ENCODE assay signal across 8 cellular contexts in the genomic region with DNA sequence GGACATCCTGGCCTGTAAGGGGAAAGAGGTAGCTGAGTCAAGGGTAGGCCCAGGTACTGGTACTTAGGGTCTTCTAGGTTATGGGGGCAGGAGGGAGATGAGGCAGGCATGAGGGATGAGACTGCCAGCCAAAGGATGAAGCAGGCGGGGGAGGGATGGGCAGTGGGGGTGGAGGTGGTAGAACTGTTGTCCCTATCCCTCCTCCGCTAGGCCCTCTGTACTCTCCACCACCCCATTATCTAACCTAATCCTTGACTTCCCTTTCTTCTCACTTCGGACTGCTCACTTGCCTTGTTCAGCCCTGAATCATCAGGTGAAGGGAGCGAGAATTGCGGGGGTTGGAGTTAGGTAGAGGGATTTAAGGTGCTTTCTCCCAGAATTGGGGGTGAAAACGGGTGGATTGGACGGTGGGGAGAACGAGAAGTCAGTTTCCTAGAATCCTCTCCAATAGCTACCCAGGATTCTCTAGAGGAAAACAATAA. TPM values are rescaled to one million over a fixed set of nuclear protein-coding genes. Genes with fewer than 3 reads are reported as not detected.
DNase-seq lines count a peak whose midpoint lies in the region; ATAC-seq and TF ChIP-seq lines count a peak whose summit lies in the region.

No MANE protein-coding gene starts in this region.

- H3K4me1 Mint-ChIP-seq in activated naive CD4-positive, alpha-beta T cell treated with anti-CD3 and anti-CD28 coated beads, Interleukin-2, amount 10 ng/mL, durations not matched to agents 7 days and 5 days, result peaks cover 45% of the 10 kb centered on the region

- H3K27ac ChIP-seq in angular gyrus (ENCODE audit: low read depth, low read length) (peak overlapping the region; percentile 100), thymus (ENCODE audit: low read depth) (peak overlapping the region; percentile 97)

- intact Hi-C loops in left colon (cut with DNase I, micrococcal nuclease), result no loop called here

- 16% methylated on average over 8 of the region's 8 CpGs for WGBS in thymus

- POLR2A ChIA-PET in HEK293T (lab: Yijun Ruan, JAX), result interaction anchor here (0.7 to 4.1 kb wide), 25 partner anchors 9 to 145 kb away, joined by 3 to 38 read pairs (median 4); a partner anchor contains a TSS

- ATAC-seq in left colon, result peak; percentile 2

- peak overlapping the region; percentile 85 for H3K4me3 ChIP-seq in thymus (ENCODE audit: low read length)

- no peak for DNase-seq in activated naive CD4-positive, alpha-beta T cell treated with anti-CD3 and anti-CD28 coated beads, Interleukin-2, amount 10 ng/mL, durations not matched to agents 7 days and 5 days
- no peak for DNase-seq in activated naive CD4-positive, alpha-beta T cell (lab: John Stamatoyannopoulos, UW)
- DNase-seq in left colon, result peak in 1 of 2 donors; percentile 14
- DNase-seq in NCI-H345 treated with DMSO at 0.1 percent for 48 hours (lab: John Stamatoyannopoulos, UW; ENCODE audit: unreplicated experiment), result no peak
- DNase-seq in HEK293T (ENCODE audit: extremely low spot score), result no peak
- no peak for DNase-seq in GF-D8 (lab: John Stamatoyannopoulos, UW)

- H3K36me3 Mint-ChIP-seq in activated naive CD4-positive, alpha-beta T cell treated with anti-CD3 and anti-CD28 coated beads, Interleukin-2, amount 10 ng/mL, durations not matched to agents 7 days and 5 days, result peaks cover 5% of the 10 kb centered on the region

- CTCF ChIA-PET in activated naive CD4-positive, alpha-beta T cell treated with anti-CD3 and anti-CD28 coated beads, Interleukin-2, amount 10 ng/mL, durations not matched to agents 7 days and 5 days (lab: Charles Lee), result interaction anchor here (1.2 to 1.7 kb wide), 2 partner anchors 27 to 35 kb away, joined by 4 read pairs; a partner anchor contains a TSS
- CTCF ChIA-PET in HEK293T (lab: Yijun Ruan, JAX), result interaction anchor here (1.4 to 1.8 kb wide), 2 partner anchors 131 to 144 kb away, joined by 4 read pairs; a partner anchor contains a TSS

- no peaks in the 10 kb centered on the region for H3K9me3 Mint-ChIP-seq in activated naive CD4-positive, alpha-beta T cell treated with anti-CD3 and anti-CD28 coated beads, Interleukin-2, amount 10 ng/mL, durations not matched to agents 7 days and 5 days

- H3K27ac Mint-ChIP-seq in activated naive CD4-positive, alpha-beta T cell treated with anti-CD3 and anti-CD28 coated beads, Interleukin-2, amount 10 ng/mL, durations not matched to agents 7 days and 5 days, result peak overlapping the region; percentile 99

- H3K27me3 ChIP-seq in thymus (ENCODE audit: control insufficient read depth, insufficient read depth), result no peaks in the 10 kb centered on the region

- H3K27me3 Mint-ChIP-seq in activated naive CD4-positive, alpha-beta T cell treated with anti-CD3 and anti-CD28 coated beads, Interleukin-2, amount 10 ng/mL, durations not matched to agents 7 days and 5 days, result no peaks in the 10 kb centered on the region

- peaks cover 16% of the 10 kb centered on the region for H3K4me1 ChIP-seq in thymus (ENCODE audit: control insufficient read depth, insufficient read depth, low read length)

- peaks cover under 1% of the 10 kb centered on the region for H3K36me3 ChIP-seq in thymus (ENCODE audit: control insufficient read depth, insufficient read depth)

- H3K4me3 Mint-ChIP-seq in activated naive CD4-positive, alpha-beta T cell treated with anti-CD3 and anti-CD28 coated beads, Interleukin-2, amount 10 ng/mL, durations not matched to agents 7 days and 5 days, result peak overlapping the region; percentile 94

- no peaks in the 10 kb centered on the region for H3K9me3 ChIP-seq in thymus (ENCODE audit: control insufficient read depth)

TF ChIP-seq in HEK293T, 16 proteins besides CTCF, POLR2A, EP300 and RAD21:
- TF ChIP-seq SP1 (IDR thresholded peaks at IDR 0.05) (no peak), SUZ12 (IDR thresholded peaks at IDR 0.05) (no peak), NFRKB (IDR thresholded peaks at IDR 0.05) (no peak), L3MBTL2 (conservative IDR thresholded peaks at IDR 0.05) (no peak), CTBP1 (IDR thresholded peaks at IDR 0.05; ENCODE audit: borderline replicate concordance) (no peak)
- TF ChIP-seq, protein P1, sequence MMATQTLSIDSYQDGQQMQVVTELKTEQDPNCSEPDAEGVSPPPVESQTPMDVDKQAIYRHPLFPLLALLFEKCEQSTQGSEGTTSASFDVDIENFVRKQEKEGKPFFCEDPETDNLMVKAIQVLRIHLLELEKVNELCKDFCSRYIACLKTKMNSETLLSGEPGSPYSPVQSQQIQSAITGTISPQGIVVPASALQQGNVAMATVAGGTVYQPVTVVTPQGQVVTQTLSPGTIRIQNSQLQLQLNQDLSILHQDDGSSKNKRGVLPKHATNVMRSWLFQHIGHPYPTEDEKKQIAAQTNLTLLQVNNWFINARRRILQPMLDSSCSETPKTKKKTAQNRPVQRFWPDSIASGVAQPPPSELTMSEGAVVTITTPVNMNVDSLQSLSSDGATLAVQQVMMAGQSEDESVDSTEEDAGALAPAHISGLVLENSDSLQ (IDR thresholded peaks at IDR 0.05), result no peak

RNA-seq across cellular contexts. Expression of a gene that starts 0.6 kb away (rescaled TPM):
- 10 to 100 TPM; 46.4 to 53.8 TPM for total RNA-seq in left colon
- polyA plus RNA-seq in thymus, result 71.4 TPM

RNA-seq across cellular contexts. Expression of a gene that starts 5.4 kb away (rescaled TPM):
- not detected for total RNA-seq in left colon
- 11.6 TPM for polyA plus RNA-seq in thymus

RNA-seq across cellular contexts. Expression of a gene that starts 17.4 kb away (rescaled TPM):
- 10 to 100 TPM; 70.8 to 90.5 TPM for total RNA-seq in left colon
- 83.1 TPM for polyA plus RNA-seq in thymus

RNA-seq across cellular contexts. Expression of a gene that starts 26.7 kb away (rescaled TPM):
- total RNA-seq in left colon, result 10 to 100 TPM; 77.7 to 79.2 TPM
- polyA plus RNA-seq in thymus, result 102 TPM

RNA-seq across cellular contexts. Expression of a gene that starts 29.4 kb away (rescaled TPM):
- total RNA-seq in left colon, result not detected
- polyA plus RNA-seq in thymus, result not detected
